11 cellular contexts compared by ENCODE assay signal in genomic region chr17:19076398-19077192, GRCh38. TPM values are rescaled to one million over a fixed set of nuclear protein-coding genes. Genes with fewer than 3 reads are reported as not detected.
A peak's percentile ranks its signal among the peaks of the same experiment; 100 is the strongest.
DNase-seq lines count a peak whose midpoint lies in the region; ATAC-seq lines count a peak whose summit lies in the region.
"Not testable (repeated sequence)": the region's sequence is repeated elsewhere in the genome, so short reads cannot be mapped to it uniquely, and the experiment has no call there.
"Had no signal": no experiment of that assay in that cellular context is flagged by ENCODE, and none has a peak within 500 bp of the region (broad histone marks: within the 10 kb centered on the region; RNA-seq: fewer than 3 reads in every experiment).

No MANE protein-coding gene starts in this region.

- not testable (repeated sequence) for H3K27me3 Mint-ChIP-seq in activated CD4-positive, alpha-beta T cell treated with anti-CD3 and anti-CD28 coated beads, Interleukin-2, amount 10 ng/mL, durations not matched to agents 24 days and 14 days; activated naive CD4-positive, alpha-beta T cell treated with anti-CD3 and anti-CD28 coated beads, Interleukin-2, amount 10 ng/mL, durations not matched to agents 7 days and 5 days; naive thymus-derived CD4-positive, alpha-beta T cell

- not testable (repeated sequence) for H3K36me3 Mint-ChIP-seq in activated CD4-positive, alpha-beta T cell treated with anti-CD3 and anti-CD28 coated beads, Interleukin-2, amount 10 ng/mL, durations not matched to agents 24 days and 14 days (ENCODE audit: low read depth); activated naive CD4-positive, alpha-beta T cell treated with anti-CD3 and anti-CD28 coated beads, Interleukin-2, amount 10 ng/mL, durations not matched to agents 7 days and 5 days; naive thymus-derived CD4-positive, alpha-beta T cell

- DNase-seq in activated CD4-positive, alpha-beta T cell treated with anti-CD3 and anti-CD28 coated beads, Interleukin-2, amount 10 ng/mL, durations not matched to agents 24 days and 14 days: peak; percentile 83
- peak; percentile 63 for DNase-seq in activated naive CD4-positive, alpha-beta T cell treated with anti-CD3 and anti-CD28 coated beads, Interleukin-2, amount 10 ng/mL, durations not matched to agents 7 days and 5 days
- DNase-seq in Right ventricle myocardium superior (peak; percentile 55), aorta (peak; percentile 50 to 76)
- peak in 7 of 9 donors; percentile 12 to 48 (median 26) for DNase-seq in naive thymus-derived CD4-positive, alpha-beta T cell
- peak; percentile 12 for DNase-seq in stimulated activated CD4-positive, alpha-beta T cell treated with anti-CD3 and anti-CD28 coated beads, Interleukin-4, amount 100 ng/mL, for 24 hours

- not testable (repeated sequence) for H3K4me3 Mint-ChIP-seq in activated CD4-positive, alpha-beta T cell treated with anti-CD3 and anti-CD28 coated beads, Interleukin-2, amount 10 ng/mL, durations not matched to agents 24 days and 14 days; activated naive CD4-positive, alpha-beta T cell treated with anti-CD3 and anti-CD28 coated beads, Interleukin-2, amount 10 ng/mL, durations not matched to agents 7 days and 5 days; naive thymus-derived CD4-positive, alpha-beta T cell

- H3K27me3 ChIP-seq in naive thymus-derived CD4-positive, alpha-beta T cell (ENCODE audit: control insufficient read depth in 2 of 2, insufficient read depth in 2 of 2, low read length in 2 of 2); aorta (ENCODE audit: control insufficient read depth in 1 of 2, insufficient read depth in 2 of 2, low read length in 1 of 2): not testable (repeated sequence)

- intact Hi-C loops in activated CD4-positive, alpha-beta T cell treated with anti-CD3 and anti-CD28 coated beads, Interleukin-2, amount 10 ng/mL, durations not matched to agents 24 days and 14 days (cut with micrococcal nuclease); Right ventricle myocardium superior (cut with DNase I); naive thymus-derived CD4-positive, alpha-beta T cell (cut with micrococcal nuclease); aorta (cut with DNase I): not testable (repeated sequence)

- not testable (repeated sequence) for H3K9me3 Mint-ChIP-seq in activated CD4-positive, alpha-beta T cell treated with anti-CD3 and anti-CD28 coated beads, Interleukin-2, amount 10 ng/mL, durations not matched to agents 24 days and 14 days; activated naive CD4-positive, alpha-beta T cell treated with anti-CD3 and anti-CD28 coated beads, Interleukin-2, amount 10 ng/mL, durations not matched to agents 7 days and 5 days; naive thymus-derived CD4-positive, alpha-beta T cell

- CTCF ChIA-PET in activated naive CD4-positive, alpha-beta T cell treated with anti-CD3 and anti-CD28 coated beads, Interleukin-2, amount 10 ng/mL, durations not matched to agents 7 days and 5 days (lab: Charles Lee); naive thymus-derived CD4-positive, alpha-beta T cell (lab: Charles Lee): not testable (repeated sequence)

- H3K4me3 ChIP-seq in naive thymus-derived CD4-positive, alpha-beta T cell (ENCODE audit: low read length); aorta (ENCODE audit: low read length in 2 of 2): not testable (repeated sequence)

- not testable (repeated sequence) for H3K4me1 Mint-ChIP-seq in activated CD4-positive, alpha-beta T cell treated with anti-CD3 and anti-CD28 coated beads, Interleukin-2, amount 10 ng/mL, durations not matched to agents 24 days and 14 days; activated naive CD4-positive, alpha-beta T cell treated with anti-CD3 and anti-CD28 coated beads, Interleukin-2, amount 10 ng/mL, durations not matched to agents 7 days and 5 days; naive thymus-derived CD4-positive, alpha-beta T cell

- POLR2A ChIA-PET in naive thymus-derived CD4-positive, alpha-beta T cell (lab: Charles Lee): not testable (repeated sequence)

- not testable (repeated sequence) for H3K4me1 ChIP-seq in naive thymus-derived CD4-positive, alpha-beta T cell (ENCODE audit: control insufficient read depth in 2 of 2, insufficient read depth in 2 of 2, low read length in 2 of 2); aorta (ENCODE audit: control insufficient read depth in 1 of 2, insufficient read depth in 2 of 2, low read length in 2 of 2)

- H3K36me3 ChIP-seq in naive thymus-derived CD4-positive, alpha-beta T cell (ENCODE audit: control insufficient read depth in 2 of 3, insufficient read depth in 3 of 3, low read length in 3 of 3); aorta (ENCODE audit: control insufficient read depth in 1 of 2, insufficient read depth in 2 of 2, low read length in 1 of 2): not testable (repeated sequence)

- H3K27ac ChIP-seq in naive thymus-derived CD4-positive, alpha-beta T cell (ENCODE audit: low read depth, low read length); aorta (ENCODE audit: low read depth in 1 of 2, low read length in 2 of 2): not testable (repeated sequence)

- H3K9me3 ChIP-seq in naive thymus-derived CD4-positive, alpha-beta T cell (ENCODE audit: control insufficient read depth in 2 of 3, low read length in 3 of 3); aorta (ENCODE audit: control insufficient read depth, low read length): not testable (repeated sequence)

- not testable (repeated sequence) for H3K27ac Mint-ChIP-seq in activated CD4-positive, alpha-beta T cell treated with anti-CD3 and anti-CD28 coated beads, Interleukin-2, amount 10 ng/mL, durations not matched to agents 24 days and 14 days; activated naive CD4-positive, alpha-beta T cell treated with anti-CD3 and anti-CD28 coated beads, Interleukin-2, amount 10 ng/mL, durations not matched to agents 7 days and 5 days; naive thymus-derived CD4-positive, alpha-beta T cell

- ATAC-seq in GM18909 (IDR thresholded peaks at IDR 0.05; ENCODE audit: poor library complexity, unreplicated experiment) (peak; percentile 51), HG03432 (IDR thresholded peaks at IDR 0.05; ENCODE audit: unreplicated experiment) (peak; percentile 56), Right ventricle myocardium superior (ENCODE audit: poor library complexity) (peak; percentile 97), aorta (ENCODE audit: low FRiP score) (peak; percentile 97)
- peak; percentile 97 for ATAC-seq in naive thymus-derived CD4-positive, alpha-beta T cell

- WGBS in aorta, 2 donors: 31 to 32% methylated on average over 10 to 12 of the region's 31 CpGs

RNA-seq across cellular contexts. Expression of gene GRAP, which starts 29.8 kb away (rescaled TPM):
- 9.2 and 9.7 TPM in 2 replicates for total RNA-seq in activated CD4-positive, alpha-beta T cell treated with anti-CD3 and anti-CD28 coated beads, Interleukin-2, amount 10 ng/mL, durations not matched to agents 24 days and 14 days
- total RNA-seq in Right ventricle myocardium superior: 2.0 TPM
- total RNA-seq in naive thymus-derived CD4-positive, alpha-beta T cell: 10 to 100 TPM; 31.9 to 85.5 (median 45.6) TPM
- 100 to 1,000 TPM in 1 of 2 donors, 10 to 100 TPM in 1; 97.6 to 162 TPM for polyA plus RNA-seq in naive thymus-derived CD4-positive, alpha-beta T cell
- 1 to 10 TPM; 4.0 to 6.3 TPM for total RNA-seq in aorta
- polyA plus RNA-seq in aorta: 1 to 10 TPM in 1 of 2 donors, under 1 TPM in 1; 0.87 to 2.4 TPM
- total RNA-seq: Daoy, myocyte had no signal

RNA-seq across cellular contexts. Expression of gene GRAPL, which starts 50.8 kb away (rescaled TPM):
- total RNA-seq in activated CD4-positive, alpha-beta T cell treated with anti-CD3 and anti-CD28 coated beads, Interleukin-2, amount 10 ng/mL, durations not matched to agents 24 days and 14 days: 4.8 and 6.4 TPM in 2 replicates
- 1.5 TPM for total RNA-seq in Right ventricle myocardium superior
- total RNA-seq in naive thymus-derived CD4-positive, alpha-beta T cell: 100 to 1,000 TPM in 2 of 5 experiments, 10 to 100 TPM in 3; 25.1 to 105 (median 32.8) TPM
- 1 to 10 TPM; 3.9 TPM for polyA plus RNA-seq in naive thymus-derived CD4-positive, alpha-beta T cell
- total RNA-seq in aorta: 1 to 10 TPM; 6.3 to 6.6 TPM
- polyA plus RNA-seq in aorta: not detected
- total RNA-seq: Daoy, myocyte had no signal
- polyA plus RNA-seq: BJ had no signal

Comparison
In these comparisons a context has a peak if more than half of its experiments do, and no peak if none do; other contexts are left out.
1. DNase-seq: peak in every context shown above with its lines; median percentile 83 in activated CD4-positive, alpha-beta T cell treated with anti-CD3 and anti-CD28 coated beads, Interleukin-2, amount 10 ng/mL, durations not matched to agents 24 days and 14 days; 63 in activated naive CD4-positive, alpha-beta T cell treated with anti-CD3 and anti-CD28 coated beads, Interleukin-2, amount 10 ng/mL, durations not matched to agents 7 days and 5 days; 63 in aorta; 55 in Right ventricle myocardium superior; 26 in naive thymus-derived CD4-positive, alpha-beta T cell; 12 in stimulated activated CD4-positive, alpha-beta T cell treated with anti-CD3 and anti-CD28 coated beads, Interleukin-4, amount 100 ng/mL, for 24 hours.